ENCODE assay signal across 1 cellular context in the genomic region with DNA sequence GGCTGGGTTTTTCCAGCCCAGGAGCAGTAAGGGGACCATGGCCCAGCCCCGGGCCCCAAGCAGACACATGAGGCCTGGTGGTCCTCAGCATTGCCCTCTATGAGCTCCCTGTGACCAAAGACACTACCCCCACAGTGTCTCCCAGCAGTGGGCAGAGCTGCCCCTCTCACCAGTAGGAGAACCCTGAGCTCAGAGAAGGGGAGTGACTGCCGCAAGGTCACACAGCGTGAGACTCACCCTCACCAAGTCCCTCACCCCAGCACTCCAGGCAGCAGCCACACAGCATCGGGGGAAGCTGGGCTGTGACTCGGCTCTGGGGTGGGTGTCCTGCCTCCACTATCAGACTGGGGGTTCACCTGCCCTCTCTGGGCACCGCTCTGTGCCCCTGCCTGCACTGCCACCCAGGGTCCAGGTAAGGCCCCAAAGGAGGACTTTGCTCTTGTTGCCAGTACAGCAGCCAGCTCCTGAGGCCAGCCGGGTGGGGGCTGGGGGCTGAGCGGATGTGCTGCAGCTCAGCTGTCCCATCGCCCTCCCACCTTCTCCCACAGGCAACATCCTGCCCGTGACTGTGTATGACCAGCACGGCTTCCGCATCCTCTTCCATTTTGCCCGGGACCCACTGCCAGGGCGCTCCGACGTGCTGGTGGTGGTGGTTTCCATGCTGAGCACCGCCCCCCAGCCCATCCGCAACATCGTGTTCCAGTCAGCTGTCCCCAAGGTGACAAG.
TF ChIP-seq lines count a peak whose summit lies in the region.

No MANE protein-coding gene starts in this region.

TF ChIP-seq in liver, 16 proteins besides CTCF, POLR2A, EP300 and RAD21 (continued from another document):
- TF ChIP-seq, protein P1, sequence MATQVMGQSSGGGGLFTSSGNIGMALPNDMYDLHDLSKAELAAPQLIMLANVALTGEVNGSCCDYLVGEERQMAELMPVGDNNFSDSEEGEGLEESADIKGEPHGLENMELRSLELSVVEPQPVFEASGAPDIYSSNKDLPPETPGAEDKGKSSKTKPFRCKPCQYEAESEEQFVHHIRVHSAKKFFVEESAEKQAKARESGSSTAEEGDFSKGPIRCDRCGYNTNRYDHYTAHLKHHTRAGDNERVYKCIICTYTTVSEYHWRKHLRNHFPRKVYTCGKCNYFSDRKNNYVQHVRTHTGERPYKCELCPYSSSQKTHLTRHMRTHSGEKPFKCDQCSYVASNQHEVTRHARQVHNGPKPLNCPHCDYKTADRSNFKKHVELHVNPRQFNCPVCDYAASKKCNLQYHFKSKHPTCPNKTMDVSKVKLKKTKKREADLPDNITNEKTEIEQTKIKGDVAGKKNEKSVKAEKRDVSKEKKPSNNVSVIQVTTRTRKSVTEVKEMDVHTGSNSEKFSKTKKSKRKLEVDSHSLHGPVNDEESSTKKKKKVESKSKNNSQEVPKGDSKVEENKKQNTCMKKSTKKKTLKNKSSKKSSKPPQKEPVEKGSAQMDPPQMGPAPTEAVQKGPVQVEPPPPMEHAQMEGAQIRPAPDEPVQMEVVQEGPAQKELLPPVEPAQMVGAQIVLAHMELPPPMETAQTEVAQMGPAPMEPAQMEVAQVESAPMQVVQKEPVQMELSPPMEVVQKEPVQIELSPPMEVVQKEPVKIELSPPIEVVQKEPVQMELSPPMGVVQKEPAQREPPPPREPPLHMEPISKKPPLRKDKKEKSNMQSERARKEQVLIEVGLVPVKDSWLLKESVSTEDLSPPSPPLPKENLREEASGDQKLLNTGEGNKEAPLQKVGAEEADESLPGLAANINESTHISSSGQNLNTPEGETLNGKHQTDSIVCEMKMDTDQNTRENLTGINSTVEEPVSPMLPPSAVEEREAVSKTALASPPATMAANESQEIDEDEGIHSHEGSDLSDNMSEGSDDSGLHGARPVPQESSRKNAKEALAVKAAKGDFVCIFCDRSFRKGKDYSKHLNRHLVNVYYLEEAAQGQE (IDR thresholded peaks at IDR 0.05), result no peak
- TF ChIP-seq HNF4G (IDR thresholded peaks at IDR 0.05) (peak; percentile 47), HNF4A (conservative IDR thresholded peaks at IDR 0.05) (peak; percentile 79 to 83)
- TF ChIP-seq, protein P2, sequence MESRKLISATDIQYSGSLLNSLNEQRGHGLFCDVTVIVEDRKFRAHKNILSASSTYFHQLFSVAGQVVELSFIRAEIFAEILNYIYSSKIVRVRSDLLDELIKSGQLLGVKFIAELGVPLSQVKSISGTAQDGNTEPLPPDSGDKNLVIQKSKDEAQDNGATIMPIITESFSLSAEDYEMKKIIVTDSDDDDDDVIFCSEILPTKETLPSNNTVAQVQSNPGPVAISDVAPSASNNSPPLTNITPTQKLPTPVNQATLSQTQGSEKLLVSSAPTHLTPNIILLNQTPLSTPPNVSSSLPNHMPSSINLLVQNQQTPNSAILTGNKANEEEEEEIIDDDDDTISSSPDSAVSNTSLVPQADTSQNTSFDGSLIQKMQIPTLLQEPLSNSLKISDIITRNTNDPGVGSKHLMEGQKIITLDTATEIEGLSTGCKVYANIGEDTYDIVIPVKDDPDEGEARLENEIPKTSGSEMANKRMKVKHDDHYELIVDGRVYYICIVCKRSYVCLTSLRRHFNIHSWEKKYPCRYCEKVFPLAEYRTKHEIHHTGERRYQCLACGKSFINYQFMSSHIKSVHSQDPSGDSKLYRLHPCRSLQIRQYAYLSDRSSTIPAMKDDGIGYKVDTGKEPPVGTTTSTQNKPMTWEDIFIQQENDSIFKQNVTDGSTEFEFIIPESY (IDR thresholded peaks at IDR 0.05), result no peak
